ENCODE assay signal across 6 cellular contexts in genomic region chr16:546909-547770, GRCh38.
DNase-seq lines count a peak whose midpoint lies in the region; ATAC-seq and TF ChIP-seq lines count a peak whose summit lies in the region.

No MANE protein-coding gene starts in this region.

- no peak overlapping the region for H3K27ac Mint-ChIP-seq in stimulated activated naive B cell treated with anti-CD40 and anti-IgM and Interleukin-4, amounts not matched to agents 10 μg/mL and 1 μg/mL and 100 μg/mL, for 72 hours

- H3K27ac ChIP-seq in VCaP: no peak overlapping the region

- TF ChIP-seq CTCF in VCaP (conservative IDR thresholded peaks at IDR 0.05) (peak; percentile 84), foreskin fibroblast (IDR thresholded peaks at IDR 0.05; ENCODE audit: low read depth, low read length) (peak; percentile 42)

- peak overlapping the region in 1 of 2 donors; percentile 21 for H3K4me3 Mint-ChIP-seq in stimulated activated naive B cell treated with anti-CD40 and anti-IgM and Interleukin-4, amounts not matched to agents 10 μg/mL and 1 μg/mL and 100 μg/mL, for 72 hours

- ATAC-seq in stimulated activated naive B cell treated with anti-CD40 and anti-IgM and Interleukin-4, amounts not matched to agents 10 μg/mL and 1 μg/mL and 100 μg/mL, for 72 hours (replicated peaks): peak; percentile 73 to 80
- ATAC-seq in GM21576 (IDR thresholded peaks at IDR 0.05; ENCODE audit: unreplicated experiment) (no peak), HG03025 (IDR thresholded peaks at IDR 0.05; ENCODE audit: low FRiP score, unreplicated experiment) (no peak)

- no peak overlapping the region for H3K4me3 ChIP-seq in foreskin fibroblast (ENCODE audit: low read depth in 1 of 2, low read length in 2 of 2)

- H3K36me3 Mint-ChIP-seq in stimulated activated naive B cell treated with anti-CD40 and anti-IgM and Interleukin-4, amounts not matched to agents 10 μg/mL and 1 μg/mL and 100 μg/mL, for 72 hours: peaks cover 7% of the 10 kb centered on the region in 2 donors

- DNase-seq in D341Med (ENCODE audit: low spot score) (peak; percentile 75), foreskin fibroblast (peak in 1 of 2 donors; percentile 68)
- DNase-seq in stimulated activated naive B cell treated with anti-CD40 and anti-IgM and Interleukin-4, amounts not matched to agents 10 μg/mL and 1 μg/mL and 100 μg/mL, for 72 hours: peak; percentile 44

- peaks cover 0 to 4% of the 10 kb centered on the region in 2 donors for H3K4me1 Mint-ChIP-seq in stimulated activated naive B cell treated with anti-CD40 and anti-IgM and Interleukin-4, amounts not matched to agents 10 μg/mL and 1 μg/mL and 100 μg/mL, for 72 hours

- no peaks in the 10 kb centered on the region for H3K9me3 Mint-ChIP-seq in stimulated activated naive B cell treated with anti-CD40 and anti-IgM and Interleukin-4, amounts not matched to agents 10 μg/mL and 1 μg/mL and 100 μg/mL, for 72 hours

- no peaks in the 10 kb centered on the region for H3K27me3 Mint-ChIP-seq in stimulated activated naive B cell treated with anti-CD40 and anti-IgM and Interleukin-4, amounts not matched to agents 10 μg/mL and 1 μg/mL and 100 μg/mL, for 72 hours

Comparison
In these comparisons a context has a peak if more than half of its experiments do, and no peak if none do; other contexts are left out.
1. ATAC-seq: peak in stimulated activated naive B cell treated with anti-CD40 and anti-IgM and Interleukin-4, amounts not matched to agents 10 μg/mL and 1 μg/mL and 100 μg/mL, for 72 hours (2 of 2); none in GM21576 (single experiment) and HG03025 (single experiment).